In the genomic region with DNA sequence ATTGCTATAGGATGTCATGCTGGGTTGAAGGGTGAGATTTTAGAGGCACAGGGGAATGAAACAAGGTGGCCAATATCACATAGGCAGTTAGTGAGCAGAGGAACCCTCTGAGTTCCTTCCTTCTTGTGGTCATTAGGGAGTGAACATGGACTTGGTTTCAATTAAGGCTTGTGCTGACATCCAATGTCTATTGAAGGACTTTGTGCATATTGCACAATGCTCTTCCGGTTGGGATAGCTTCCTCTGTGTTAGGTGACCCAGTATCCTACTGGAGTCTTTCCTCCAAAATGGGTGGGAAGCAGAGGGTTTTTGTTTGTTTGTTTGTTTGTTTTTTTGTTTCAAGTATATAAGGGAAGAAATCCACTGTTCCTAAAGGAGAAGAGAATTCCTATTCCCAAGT, we compare ENCODE assay signal across 16 cellular contexts.
"Had no signal": no experiment of that assay in that cellular context is flagged by ENCODE, and none has a peak within 500 bp of the region (broad histone marks: within the 10 kb centered on the region; RNA-seq: fewer than 3 reads in every experiment).

No MANE protein-coding gene starts in this region.

- H3K4me1 ChIP-seq: esophagus squamous epithelium had no signal

- DNase-seq: activated CD4-positive, alpha-beta memory T cell treated with anti-CD3 and anti-CD28 coated beads, Interleukin-2, amount 10 ng/mL, durations not matched to agents 7 days and 5 days; activated gamma-delta T cell treated with Interleukin-2 at 50 U/mL for 16 hours; activated naive CD8-positive, alpha-beta T cell treated with anti-CD3 and anti-CD28 coated beads for 36 hours; activated T-cell treated with anti-CD3 and anti-CD28 coated beads, Interleukin-2, amount 50 U/mL, for 72 hours; anterior cingulate cortex; esophagus squamous epithelium; gastrocnemius medialis; naive thymus-derived CD8-positive, alpha-beta T cell; nucleus accumbens; stimulated activated CD4-positive, alpha-beta T cell treated with anti-CD3 and anti-CD28 coated beads, Interleukin-4, amount 100 ng/mL, for 1 hour; stimulated activated CD8-positive, alpha-beta memory T cell treated with anti-CD3 and anti-CD28 coated beads, Interleukin-4, amount 100 ng/mL, for 48 hours; stimulated activated naive CD8-positive, alpha-beta T cell treated with anti-CD3 and anti-CD28 coated beads, Interleukin-15, amount 100 ng/mL, for 72 hours; SW 1271; testis had no signal

- H3K36me3 ChIP-seq: esophagus squamous epithelium, gastrocnemius medialis had no signal

- H3K27ac ChIP-seq: esophagus squamous epithelium, gastrocnemius medialis, testis, VCaP had no signal

- ATAC-seq: activated T-cell treated with anti-CD3 and anti-CD28 coated beads, Interleukin-2, amount 50 U/mL, for 72 hours; gastrocnemius medialis; naive thymus-derived CD8-positive, alpha-beta T cell; stimulated activated naive CD8-positive, alpha-beta T cell treated with anti-CD3 and anti-CD28 coated beads, Interleukin-15, amount 100 ng/mL, for 72 hours had no signal

- H3K9me3 ChIP-seq: esophagus squamous epithelium, gastrocnemius medialis, testis had no signal

- H3K4me3 ChIP-seq: esophagus squamous epithelium, gastrocnemius medialis, lung, testis had no signal

- H3K27me3 ChIP-seq: esophagus squamous epithelium, gastrocnemius medialis, testis had no signal
